13 cellular contexts compared by ENCODE assay signal in genomic region chr4:190179030-190179739, GRCh38. TPM values are rescaled to one million over a fixed set of nuclear protein-coding genes. Genes with fewer than 3 reads are reported as not detected.
DNase-seq lines count a peak whose midpoint lies in the region; ATAC-seq, FAIRE-seq and TF ChIP-seq lines count a peak whose summit lies in the region.
"Not testable (repeated sequence)": the region's sequence is repeated elsewhere in the genome, so short reads cannot be mapped to it uniquely, and the experiment has no call there.
"Had no signal": no experiment of that assay in that cellular context is flagged by ENCODE, and none has a peak within 500 bp of the region (broad histone marks: within the 10 kb centered on the region; RNA-seq: fewer than 3 reads in every experiment).

No MANE protein-coding gene starts in this region.

- not testable (repeated sequence) for H3K36me3 Mint-ChIP-seq in CD4-positive, alpha-beta T cell (ENCODE audit: low read depth)

- intact Hi-C loops in CD4-positive, alpha-beta T cell (cut with DNase I, micrococcal nuclease); heart right ventricle (cut with DNase I); pancreas (cut with DNase I): not testable (repeated sequence)

- not testable (repeated sequence) for TF ChIP-seq CTCF in CD4-positive, alpha-beta T cell (IDR thresholded peaks at IDR 0.05); heart right ventricle (IDR thresholded peaks at IDR 0.05); pancreas (IDR thresholded peaks at IDR 0.05)

- not testable (repeated sequence) for FAIRE-seq in pancreas (lab: Jason Lieb, UNC)

- H3K9me3 Mint-ChIP-seq in CD4-positive, alpha-beta T cell = not testable (repeated sequence)

- H3K27me3 Mint-ChIP-seq in CD4-positive, alpha-beta T cell = peaks cover 11% of the 10 kb centered on the region

- peak in 1 of 10 experiments; percentile 24 for DNase-seq in CD4-positive, alpha-beta T cell
- DNase-seq in activated CD8-positive, alpha-beta memory T cell treated with anti-CD3 and anti-CD28 coated beads, Interleukin-2, amount 50 U/mL, for 48 hours = peak; percentile 42
- DNase-seq in heart right ventricle = not testable (repeated sequence)
- peak in 2 of 6 donors; percentile 4 to 10 for DNase-seq in pancreas

- H3K9me3 ChIP-seq in CD4-positive, alpha-beta T cell (ENCODE audit: control insufficient read depth, low read length); heart right ventricle; pancreas: not testable (repeated sequence)

- POLR2A ChIA-PET in CD4-positive, alpha-beta T cell (lab: Charles Lee) = not testable (repeated sequence)

- H3K27ac Mint-ChIP-seq in CD4-positive, alpha-beta T cell = not testable (repeated sequence)

- H3K4me1 ChIP-seq in heart right ventricle, pancreas: not testable (repeated sequence)

- not testable (repeated sequence) for H3K27me3 ChIP-seq in CD4-positive, alpha-beta T cell (ENCODE audit: control insufficient read depth, insufficient read depth, low read length); heart right ventricle; pancreas

- no CpG with 5 or more reads among the region's 2 CpGs for whole genome bisulfite sequencing in heart right ventricle, 2 donors
- WGBS in pancreas, 2 donors = no CpG with 5 or more reads among the region's 2 CpGs

- CTCF ChIA-PET in CD4-positive, alpha-beta T cell (lab: Charles Lee) = not testable (repeated sequence)

- not testable (repeated sequence) for H3K27ac ChIP-seq in CD4-positive, alpha-beta T cell (ENCODE audit: low read depth, low read length); heart right ventricle; pancreas

- peak; percentile 32 for ATAC-seq in CD4-positive, alpha-beta T cell (ENCODE audit: poor library complexity)
- ATAC-seq in GM19328 (IDR thresholded peaks at IDR 0.05; ENCODE audit: unreplicated experiment) (peak; percentile 45), GM21737 (IDR thresholded peaks at IDR 0.05; ENCODE audit: unreplicated experiment) (peak; percentile 71), HG03039 (IDR thresholded peaks at IDR 0.05; ENCODE audit: unreplicated experiment) (peak; percentile 52), HG03460 (IDR thresholded peaks at IDR 0.05; ENCODE audit: unreplicated experiment) (peak; percentile 48), heart right ventricle (peak; percentile 73 to 92 (median 78)), pancreas (peak; percentile 61 to 79 (median 70))

- not testable (repeated sequence) for H3K4me3 ChIP-seq in heart right ventricle, pancreas

- H3K4me1 Mint-ChIP-seq in CD4-positive, alpha-beta T cell (ENCODE audit: low read depth) = not testable (repeated sequence)

- H3K4me3 Mint-ChIP-seq in CD4-positive, alpha-beta T cell = not testable (repeated sequence)

- not testable (repeated sequence) for H3K36me3 ChIP-seq in heart right ventricle, pancreas

RNA-seq across cellular contexts. Expression of gene DUX4, which starts 5.6 kb away (rescaled TPM):
- total RNA-seq in CD4-positive, alpha-beta T cell = not detected
- total RNA-seq in heart right ventricle (not detected), pancreas (under 1 TPM in 1 of 6 donors, not detected in 5; 0.47 TPM)
- polyA plus RNA-seq in heart right ventricle (not detected), pancreas (not detected)
- total RNA-seq: cardiac septum; left ventricle myocardium inferior; naive thymus-derived CD8-positive, alpha-beta T cell; renal cortical epithelial cell; testis had no signal
- polyA plus RNA-seq: naive thymus-derived CD8-positive, alpha-beta T cell had no signal
